ENCODE assay signal across 8 cellular contexts in genomic region chr1:3772027-3772714, GRCh38. TPM values are rescaled to one million over a fixed set of nuclear protein-coding genes. Genes with fewer than 3 reads are reported as not detected.
DNase-seq lines count a peak whose midpoint lies in the region; ATAC-seq and TF ChIP-seq lines count a peak whose summit lies in the region.

No MANE protein-coding gene starts in this region.

- no peak overlapping the region for H3K27ac ChIP-seq in RWPE2 (ENCODE audit: poor library complexity, severe bottlenecking)
- H3K27ac ChIP-seq in foreskin keratinocyte = no peak overlapping the region
- H3K27ac ChIP-seq in testis = peak overlapping the region; percentile 76 to 87

- TF ChIP-seq CTCF in AG09319 (IDR thresholded peaks at IDR 0.05; ENCODE audit: low read depth, low read length) (no peak), RWPE2 (IDR thresholded peaks at IDR 0.05; ENCODE audit: poor library complexity, severe bottlenecking) (no peak), foreskin keratinocyte (conservative IDR thresholded peaks at IDR 0.05) (no peak), testis (IDR thresholded peaks at IDR 0.05) (no peak)

- H3K9me3 ChIP-seq in RWPE2 (ENCODE audit: severe bottlenecking) (no peaks in the 10 kb centered on the region), testis (no peaks in the 10 kb centered on the region)

- no peaks in the 10 kb centered on the region for H3K4me1 ChIP-seq in RWPE2 (ENCODE audit: insufficient read depth, poor library complexity, severe bottlenecking)
- H3K4me1 ChIP-seq in foreskin keratinocyte = no peaks in the 10 kb centered on the region
- H3K4me1 ChIP-seq in testis = peaks cover 45% of the 10 kb centered on the region

- no peak for TF ChIP-seq POLR2A in testis (IDR thresholded peaks at IDR 0.05)

- DNase-seq in AG09319 (ENCODE audit: extremely low read depth, low read depth) = peak; percentile 30
- peak; percentile 99 for DNase-seq in GM19238 (ENCODE audit: insufficient read length, low spot score)
- peak; percentile 93 for DNase-seq in HK-2 (ENCODE audit: unreplicated experiment)
- peak; percentile 88 for DNase-seq in RWPE2 (ENCODE audit: low spot score)
- peak; percentile 94 for DNase-seq in activated effector memory CD4-positive, alpha-beta T cell treated with anti-CD3 and anti-CD28 coated beads, Interleukin-2, amount 50 U/mL, for 16 hours
- DNase-seq in foreskin keratinocyte = peak in 1 of 2 donors; percentile 28
- peak in 47 of 56 donors; percentile 8 to 82 (median 47) for DNase-seq in nucleus accumbens (lab: John Stamatoyannopoulos, UW)
- DNase-seq in testis = peak; percentile 96

- peak overlapping the region; percentile 53 for H3K4me3 ChIP-seq in RWPE2 (ENCODE audit: severe bottlenecking)
- peak overlapping the region; percentile 62 to 70 for H3K4me3 ChIP-seq in testis

- ATAC-seq in RWPE2 (ENCODE audit: low read depth) (peak; percentile 76), foreskin keratinocyte (peak; percentile 71)

- intact Hi-C loops in testis (cut with DNase I; ENCODE audit: low total_unique reads) = no loop called here

- H3K36me3 ChIP-seq in RWPE2 (ENCODE audit: low read depth) (no peaks in the 10 kb centered on the region), testis (ENCODE audit: low read depth, missing control alignments) (no peaks in the 10 kb centered on the region)

- H3K27me3 ChIP-seq in RWPE2 (ENCODE audit: insufficient read depth, poor library complexity, severe bottlenecking) = no peaks in the 10 kb centered on the region
- peaks cover 7% of the 10 kb centered on the region for H3K27me3 ChIP-seq in foreskin keratinocyte
- no peaks in the 10 kb centered on the region for H3K27me3 ChIP-seq in testis

- 2% methylated on average over 28 of the region's 61 CpGs; no CpG with 5 or more reads in 1 of the 2 donors for WGBS in testis, 2 donors

RNA-seq across cellular contexts. Expression of gene SMIM1, which starts 0.4 kb away (rescaled TPM):
- total RNA-seq in foreskin keratinocyte (4.6 and 5.3 TPM in 2 replicates), testis (100 to 1,000 TPM; 205 to 213 TPM)
- polyA plus RNA-seq in foreskin keratinocyte (5.8 and 6.8 TPM in 2 replicates), testis (ENCODE audit: insufficient read depth, low read depth, low replicate concordance) (92.9 TPM)

RNA-seq across cellular contexts. Expression of gene CCDC27, which starts 19.9 kb away (rescaled TPM):
- total RNA-seq in foreskin keratinocyte = not detected in 2 replicates
- polyA plus RNA-seq in foreskin keratinocyte = not detected in 2 replicates
- 10 to 100 TPM; 10.6 to 18.3 TPM for total RNA-seq in testis
- polyA plus RNA-seq in testis (ENCODE audit: insufficient read depth, low read depth, low replicate concordance) = 28.4 TPM

RNA-seq across cellular contexts. Expression of gene LRRC47, which starts 24.1 kb away (rescaled TPM):
- 30.5 and 33.2 TPM in 2 replicates for total RNA-seq in foreskin keratinocyte
- polyA plus RNA-seq in foreskin keratinocyte = 29.3 and 31.8 TPM in 2 replicates
- 10 to 100 TPM; 45.9 to 46.6 TPM for total RNA-seq in testis
- 27.6 TPM for polyA plus RNA-seq in testis (ENCODE audit: insufficient read depth, low read depth, low replicate concordance)

Comparison
In these comparisons a context has a peak if more than half of its experiments do, and no peak if none do; other contexts are left out.
1. H3K27ac ChIP-seq: peak in testis (2 of 2); none in RWPE2 (single experiment) and foreskin keratinocyte (single experiment).
2. RNA of gene SMIM1, which starts 0.4 kb away (total RNA-seq): 205 to 213 TPM in testis; 4.6 to 5.3 TPM in foreskin keratinocyte; every median in the first group is over 10 times any median in the second.
3. RNA of gene CCDC27, which starts 19.9 kb away (total RNA-seq): 10.6 to 18.3 TPM in testis; not detected in foreskin keratinocyte; every median in the first group is over 10 times any median in the second.